Comparison of ENCODE assay signal across 40 cellular contexts in the genomic region with DNA sequence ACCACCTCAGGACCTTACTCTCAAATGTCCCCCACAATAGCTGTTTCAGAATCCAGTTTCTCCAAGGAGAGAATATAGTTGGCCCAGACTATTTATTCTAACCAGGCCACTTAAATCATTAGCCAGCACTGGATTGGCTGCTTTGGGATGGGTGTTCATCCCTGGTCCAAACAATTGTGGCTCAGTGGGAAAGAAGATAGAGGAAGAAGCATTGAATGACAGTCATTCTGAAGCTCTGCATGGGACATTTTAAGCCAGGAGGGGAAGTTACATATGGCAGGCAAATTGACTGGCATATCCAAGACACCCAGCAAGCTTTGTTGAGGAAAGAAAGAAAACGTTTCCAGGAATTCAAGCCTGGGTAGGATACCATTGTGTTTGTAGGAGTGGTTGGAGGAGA. TPM values are rescaled to one million over a fixed set of nuclear protein-coding genes. Genes with fewer than 3 reads are reported as not detected.
"Had no signal": no experiment of that assay in that cellular context is flagged by ENCODE, and none has a peak within 500 bp of the region (broad histone marks: within the 10 kb centered on the region; RNA-seq: fewer than 3 reads in every experiment).

No MANE protein-coding gene starts in this region.

- FAIRE-seq: bronchial epithelial cell, TTC549 had no signal

- H3K4me1 ChIP-seq: ascending aorta had no signal

- H3K27ac Mint-ChIP-seq: activated B cell treated with CpG ODN at 0.5 μM for 24 hours; activated CD4-positive, alpha-beta memory T cell treated with anti-CD3 and anti-CD28 coated beads for 36 hours; activated CD4-positive, alpha-beta T cell treated with anti-CD3 and anti-CD28 coated beads, Interleukin-2, amount 10 ng/mL, durations not matched to agents 24 days and 14 days; activated CD8-positive, alpha-beta T cell treated with anti-CD3 and anti-CD28 coated beads for 36 hours; activated naive CD4-positive, alpha-beta T cell treated with anti-CD3 and anti-CD28 coated beads for 36 hours; activated naive CD4-positive, alpha-beta T cell treated with anti-CD3 and anti-CD28 coated beads, Interleukin-2, amount 50 U/mL, for 24 hours; activated naive CD8-positive, alpha-beta T cell; activated naive CD8-positive, alpha-beta T cell treated with anti-CD3 and anti-CD28 coated beads, Interleukin-2, amount 10 ng/mL, durations not matched to agents 7 days and 5 days; activated naive CD8-positive, alpha-beta T cell treated with anti-CD3 and anti-CD28 coated beads, Interleukin-2, amount 50 U/mL, for 24 hours; activated T-cell treated with anti-CD3 and anti-CD28 coated beads, Interleukin-2, amount 50 U/mL, for 72 hours; activated T-helper 1 cell treated with anti-CD3 and anti-CD28 coated beads, Interleukin-12 subunit alpha, Interleukin-12 subunit beta, Interleukin-2, Interleukin-4 antibody, amounts not matched to agents 30 ng/mL and 10 ng/mL and 1 ng/mL, durations not matched to agents 14 hours and 24 hours and 36 hours; activated T-helper 17 cell treated with anti-CD3 and anti-CD28 coated beads, Interleukin-2, amount 50 U/mL, for 72 hours; brain; T-helper 1 cell treated with Interleukin-12 subunit alpha and Interleukin-12 subunit beta and Interleukin-4 antibody, amounts not matched to agents 30 μg/mL and 1 μg/mL, for 36 hours; T-helper 2 cell treated with Interferon-gamma antibody and Interleukin-4, amounts not matched to agents 5 μg/mL and 100 μg/mL, for 36 hours had no signal

- H3K4me3 ChIP-seq: ascending aorta, cardiac muscle cell had no signal

- H3K4me1 Mint-ChIP-seq: activated B cell treated with CpG ODN at 0.5 μM for 24 hours; activated CD4-positive, alpha-beta T cell treated with anti-CD3 and anti-CD28 coated beads, Interleukin-2, amount 10 ng/mL, durations not matched to agents 24 days and 14 days; activated naive CD8-positive, alpha-beta T cell treated with anti-CD3 and anti-CD28 coated beads, Interleukin-2, amount 10 ng/mL, durations not matched to agents 7 days and 5 days; activated naive CD8-positive, alpha-beta T cell treated with anti-CD3 and anti-CD28 coated beads, Interleukin-2, amount 50 U/mL, for 24 hours; activated T-helper 17 cell treated with anti-CD3 and anti-CD28 coated beads, Interleukin-2, amount 50 U/mL, for 72 hours had no signal

- H3K27ac ChIP-seq: ascending aorta, cardiac muscle cell, VCaP had no signal

- ATAC-seq: activated CD8-positive, alpha-beta T cell treated with anti-CD3 and anti-CD28 coated beads for 36 hours; activated naive CD8-positive, alpha-beta T cell treated with anti-CD3 and anti-CD28 coated beads, Interleukin-2, amount 50 U/mL, for 24 hours; activated T-cell treated with anti-CD3 and anti-CD28 coated beads, Interleukin-2, amount 50 U/mL, for 4 hours; activated T-cell treated with anti-CD3 and anti-CD28 coated beads, Interleukin-2, amount 50 U/mL, for 72 hours; activated T-helper 17 cell treated with anti-CD3 and anti-CD28 coated beads, Interleukin-2, amount 50 U/mL, for 72 hours had no signal

- H3K36me3 Mint-ChIP-seq: activated CD4-positive, alpha-beta memory T cell treated with anti-CD3 and anti-CD28 coated beads for 36 hours; activated naive CD4-positive, alpha-beta T cell treated with anti-CD3 and anti-CD28 coated beads, Interleukin-2, amount 50 U/mL, for 24 hours; activated naive CD8-positive, alpha-beta T cell; activated naive CD8-positive, alpha-beta T cell treated with anti-CD3 and anti-CD28 coated beads, Interleukin-2, amount 10 ng/mL, durations not matched to agents 7 days and 5 days; brain had no signal

- H3K9me3 Mint-ChIP-seq: activated B cell treated with CpG ODN at 0.5 μM for 24 hours; activated CD4-positive, alpha-beta memory T cell treated with anti-CD3 and anti-CD28 coated beads for 36 hours; activated CD4-positive, alpha-beta T cell treated with anti-CD3 and anti-CD28 coated beads, Interleukin-2, amount 10 ng/mL, durations not matched to agents 24 days and 14 days; activated CD8-positive, alpha-beta T cell treated with anti-CD3 and anti-CD28 coated beads for 36 hours; activated naive CD4-positive, alpha-beta T cell treated with anti-CD3 and anti-CD28 coated beads for 36 hours; activated naive CD4-positive, alpha-beta T cell treated with anti-CD3 and anti-CD28 coated beads, Interleukin-2, amount 50 U/mL, for 24 hours; activated naive CD8-positive, alpha-beta T cell treated with anti-CD3 and anti-CD28 coated beads, Interleukin-2, amount 10 ng/mL, durations not matched to agents 7 days and 5 days; activated naive CD8-positive, alpha-beta T cell treated with anti-CD3 and anti-CD28 coated beads, Interleukin-2, amount 50 U/mL, for 24 hours; activated T-cell treated with anti-CD3 and anti-CD28 coated beads, Interleukin-2, amount 50 U/mL, for 4 hours; activated T-cell treated with anti-CD3 and anti-CD28 coated beads, Interleukin-2, amount 50 U/mL, for 72 hours; activated T-helper 1 cell treated with anti-CD3 and anti-CD28 coated beads, Interleukin-12 subunit alpha, Interleukin-12 subunit beta, Interleukin-2, Interleukin-4 antibody, amounts not matched to agents 30 ng/mL and 10 ng/mL and 1 ng/mL, durations not matched to agents 14 hours and 24 hours and 36 hours; activated T-helper 17 cell treated with anti-CD3 and anti-CD28 coated beads, Interleukin-2, amount 50 U/mL, for 72 hours; central memory CD8-positive, alpha-beta T cell; T-helper 1 cell treated with Interleukin-12 subunit alpha and Interleukin-12 subunit beta and Interleukin-4 antibody, amounts not matched to agents 30 μg/mL and 1 μg/mL, for 36 hours; T-helper 2 cell treated with Interferon-gamma antibody and Interleukin-4, amounts not matched to agents 5 μg/mL and 100 μg/mL, for 36 hours had no signal

- H3K4me3 Mint-ChIP-seq: activated B cell treated with CpG ODN at 0.5 μM for 24 hours; activated CD4-positive, alpha-beta memory T cell treated with anti-CD3 and anti-CD28 coated beads for 36 hours; activated CD4-positive, alpha-beta T cell treated with anti-CD3 and anti-CD28 coated beads, Interleukin-2, amount 10 ng/mL, durations not matched to agents 24 days and 14 days; activated CD8-positive, alpha-beta T cell treated with anti-CD3 and anti-CD28 coated beads for 36 hours; activated naive CD4-positive, alpha-beta T cell treated with anti-CD3 and anti-CD28 coated beads for 36 hours; activated naive CD4-positive, alpha-beta T cell treated with anti-CD3 and anti-CD28 coated beads, Interleukin-2, amount 50 U/mL, for 24 hours; activated naive CD8-positive, alpha-beta T cell; activated naive CD8-positive, alpha-beta T cell treated with anti-CD3 and anti-CD28 coated beads, Interleukin-2, amount 10 ng/mL, durations not matched to agents 7 days and 5 days; activated naive CD8-positive, alpha-beta T cell treated with anti-CD3 and anti-CD28 coated beads, Interleukin-2, amount 50 U/mL, for 24 hours; activated T-cell treated with anti-CD3 and anti-CD28 coated beads, Interleukin-2, amount 50 U/mL, for 4 hours; activated T-cell treated with anti-CD3 and anti-CD28 coated beads, Interleukin-2, amount 50 U/mL, for 72 hours; activated T-helper 1 cell treated with anti-CD3 and anti-CD28 coated beads, Interleukin-12 subunit alpha, Interleukin-12 subunit beta, Interleukin-2, Interleukin-4 antibody, amounts not matched to agents 30 ng/mL and 10 ng/mL and 1 ng/mL, durations not matched to agents 14 hours and 24 hours and 36 hours; activated T-helper 17 cell treated with anti-CD3 and anti-CD28 coated beads, Interleukin-2, amount 50 U/mL, for 72 hours; brain; central memory CD8-positive, alpha-beta T cell; T-helper 1 cell treated with Interleukin-12 subunit alpha and Interleukin-12 subunit beta and Interleukin-4 antibody, amounts not matched to agents 30 μg/mL and 1 μg/mL, for 36 hours; T-helper 2 cell treated with Interferon-gamma antibody and Interleukin-4, amounts not matched to agents 5 μg/mL and 100 μg/mL, for 36 hours had no signal

- H3K36me3 ChIP-seq: ascending aorta, cardiac muscle cell had no signal

- DNase-seq: activated B cell treated with CpG ODN at 0.5 μM for 24 hours; activated CD4-positive, alpha-beta memory T cell treated with anti-CD3 and anti-CD28 coated beads for 36 hours; activated CD4-positive, alpha-beta T cell treated with anti-CD3 and anti-CD28 coated beads for 4 hours; activated CD4-positive, alpha-beta T cell treated with anti-CD3 and anti-CD28 coated beads, Interleukin-2, amount 10 ng/mL, durations not matched to agents 24 days and 14 days; activated CD4-positive, alpha-beta T cell treated with anti-CD3 and anti-CD28 coated beads, Interleukin-2, amount 50 U/mL, for 1 hour; activated CD4-positive, alpha-beta T cell treated with anti-CD3 and anti-CD28 coated beads, Interleukin-2, amount 50 U/mL, for 4 hours; activated CD4-positive, CD25-positive, alpha-beta regulatory T cell treated with anti-CD3 and anti-CD28 coated beads, Interleukin-2, amount 50 U/mL, for 72 hours; activated CD8-positive, alpha-beta memory T cell treated with anti-CD3 and anti-CD28 coated beads, Interleukin-2, amount 50 U/mL, for 4 hours; activated CD8-positive, alpha-beta T cell treated with anti-CD3 and anti-CD28 coated beads for 36 hours; activated effector memory CD4-positive, alpha-beta T cell treated with anti-CD3 and anti-CD28 coated beads, Interleukin-2, amount 50 U/mL, for 16 hours; activated gamma-delta T cell treated with Interleukin-2 at 50 U/mL for 16 hours; activated naive CD4-positive, alpha-beta T cell; activated naive CD4-positive, alpha-beta T cell treated with anti-CD3 and anti-CD28 coated beads for 36 hours; activated naive CD8-positive, alpha-beta T cell treated with anti-CD3 and anti-CD28 coated beads, Interleukin-2, amount 10 ng/mL, durations not matched to agents 7 days and 5 days; activated naive CD8-positive, alpha-beta T cell treated with anti-CD3 and anti-CD28 coated beads, Interleukin-2, amount 50 U/mL, for 24 hours; activated T-cell treated with anti-CD3 and anti-CD28 coated beads for 4 hours; activated T-cell treated with anti-CD3 and anti-CD28 coated beads, Interleukin-2, amount 50 U/mL, for 1 hour; activated T-cell treated with anti-CD3 and anti-CD28 coated beads, Interleukin-2, amount 50 U/mL, for 4 hours; activated T-cell treated with anti-CD3 and anti-CD28 coated beads, Interleukin-2, amount 50 U/mL, for 72 hours; amygdala; anterior cingulate cortex; caudate nucleus; cerebellar nuclear complex; T-helper 2 cell; T-helper 9 cell had no signal

- H3K9me3 ChIP-seq: ascending aorta had no signal

- H3K27me3 ChIP-seq: ascending aorta had no signal

RNA-seq across cellular contexts. Expression of gene DCLK3, which starts 5.6 kb away (rescaled TPM):
- total RNA-seq: activated B cell treated with CpG ODN at 0.5 μM for 24 hours; activated CD4-positive, alpha-beta memory T cell treated with anti-CD3 and anti-CD28 coated beads for 36 hours; activated CD4-positive, alpha-beta T cell treated with anti-CD3 and anti-CD28 coated beads, Interleukin-2, amount 10 ng/mL, durations not matched to agents 24 days and 14 days; activated CD8-positive, alpha-beta memory T cell treated with anti-CD3 and anti-CD28 coated beads for 36 hours; activated naive CD4-positive, alpha-beta T cell treated with anti-CD3 and anti-CD28 coated beads for 36 hours; activated naive CD8-positive, alpha-beta T cell treated with anti-CD3 and anti-CD28 coated beads, Interleukin-2, amount 10 ng/mL, durations not matched to agents 7 days and 5 days; activated T-cell treated with anti-CD3 and anti-CD28 coated beads, Interleukin-2, amount 50 U/mL, for 4 hours; activated T-helper 1 cell treated with anti-CD3 and anti-CD28 coated beads, Interleukin-12 subunit alpha, Interleukin-12 subunit beta, Interleukin-2, Interleukin-4 antibody, amounts not matched to agents 30 ng/mL and 10 ng/mL and 1 ng/mL, durations not matched to agents 14 hours and 24 hours and 36 hours; ascending aorta; bronchial epithelial cell; chondrocyte had no signal
